Comparison of ENCODE assay signal across 1 cellular context in genomic region chr14:70020350-70021170, GRCh38.
TF ChIP-seq lines count a peak whose summit lies in the region.

No MANE protein-coding gene starts in this region.

TF ChIP-seq in HEK293, 187 proteins besides CTCF, POLR2A, EP300 and RAD21:
- TF ChIP-seq ZNF518A (tag by site-specific recombination; conservative IDR thresholded peaks at IDR 0.05; ENCODE audit: low read depth) (no peak), GLIS2 (tag by site-specific recombination; IDR thresholded peaks at IDR 0.05) (peak; percentile 53), ZNF600 (tag by site-specific recombination; IDR thresholded peaks at IDR 0.05) (0 out of 2 replicates have a peak, but pooled peaks have one; percentile 39), ZNF133 (tag by site-specific recombination; IDR thresholded peaks at IDR 0.05) (no peak), ZIC2 (tag by site-specific recombination; IDR thresholded peaks at IDR 0.05) (peak; percentile 51), ZNF785 (tag by site-specific recombination; IDR thresholded peaks at IDR 0.05) (no peak), ZBTB48 (tag by site-specific recombination; IDR thresholded peaks at IDR 0.05) (0 out of 2 replicates have a peak, but pooled peaks have one; percentile 25), PRDM1 (tag by site-specific recombination; IDR thresholded peaks at IDR 0.05) (peak; percentile 44; the same call in 1 of the 2 replicates), OVOL3 (tag by site-specific recombination; IDR thresholded peaks at IDR 0.05) (no peak), PRDM10 (tag by site-specific recombination; IDR thresholded peaks at IDR 0.05) (peak; percentile 51; the same call in 1 of the 2 replicates), WT1 (tag by site-specific recombination; IDR thresholded peaks at IDR 0.05) (peak; percentile 57; the same call in 1 of the 2 replicates), TRIM28 (IDR thresholded peaks at IDR 0.05; ENCODE audit: borderline replicate concordance, low read length) (peak; percentile 20; the same call in 1 of the 2 replicates), ZNF530 (tag by site-specific recombination; IDR thresholded peaks at IDR 0.05; ENCODE audit: low read depth) (peak; percentile 89), GLIS1 (tag by site-specific recombination; IDR thresholded peaks at IDR 0.05) (peak; percentile 72), ZNF335 (tag by site-specific recombination; conservative IDR thresholded peaks at IDR 0.05) (peak; percentile 85), ZBTB17 (tag by site-specific recombination; IDR thresholded peaks at IDR 0.05) (peak; percentile 53; the same call in 1 of the 2 replicates)
- TF ChIP-seq, protein P1, sequence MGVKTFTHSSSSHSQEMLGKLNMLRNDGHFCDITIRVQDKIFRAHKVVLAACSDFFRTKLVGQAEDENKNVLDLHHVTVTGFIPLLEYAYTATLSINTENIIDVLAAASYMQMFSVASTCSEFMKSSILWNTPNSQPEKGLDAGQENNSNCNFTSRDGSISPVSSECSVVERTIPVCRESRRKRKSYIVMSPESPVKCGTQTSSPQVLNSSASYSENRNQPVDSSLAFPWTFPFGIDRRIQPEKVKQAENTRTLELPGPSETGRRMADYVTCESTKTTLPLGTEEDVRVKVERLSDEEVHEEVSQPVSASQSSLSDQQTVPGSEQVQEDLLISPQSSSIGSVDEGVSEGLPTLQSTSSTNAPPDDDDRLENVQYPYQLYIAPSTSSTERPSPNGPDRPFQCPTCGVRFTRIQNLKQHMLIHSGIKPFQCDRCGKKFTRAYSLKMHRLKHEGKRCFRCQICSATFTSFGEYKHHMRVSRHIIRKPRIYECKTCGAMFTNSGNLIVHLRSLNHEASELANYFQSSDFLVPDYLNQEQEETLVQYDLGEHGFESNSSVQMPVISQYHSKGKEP (tag by site-specific recombination; IDR thresholded peaks at IDR 0.05), result no peak
- TF ChIP-seq, protein P2, sequence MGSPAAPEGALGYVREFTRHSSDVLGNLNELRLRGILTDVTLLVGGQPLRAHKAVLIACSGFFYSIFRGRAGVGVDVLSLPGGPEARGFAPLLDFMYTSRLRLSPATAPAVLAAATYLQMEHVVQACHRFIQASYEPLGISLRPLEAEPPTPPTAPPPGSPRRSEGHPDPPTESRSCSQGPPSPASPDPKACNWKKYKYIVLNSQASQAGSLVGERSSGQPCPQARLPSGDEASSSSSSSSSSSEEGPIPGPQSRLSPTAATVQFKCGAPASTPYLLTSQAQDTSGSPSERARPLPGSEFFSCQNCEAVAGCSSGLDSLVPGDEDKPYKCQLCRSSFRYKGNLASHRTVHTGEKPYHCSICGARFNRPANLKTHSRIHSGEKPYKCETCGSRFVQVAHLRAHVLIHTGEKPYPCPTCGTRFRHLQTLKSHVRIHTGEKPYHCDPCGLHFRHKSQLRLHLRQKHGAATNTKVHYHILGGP (tag by site-specific recombination; IDR thresholded peaks at IDR 0.05), result no peak
- TF ChIP-seq, protein P3, sequence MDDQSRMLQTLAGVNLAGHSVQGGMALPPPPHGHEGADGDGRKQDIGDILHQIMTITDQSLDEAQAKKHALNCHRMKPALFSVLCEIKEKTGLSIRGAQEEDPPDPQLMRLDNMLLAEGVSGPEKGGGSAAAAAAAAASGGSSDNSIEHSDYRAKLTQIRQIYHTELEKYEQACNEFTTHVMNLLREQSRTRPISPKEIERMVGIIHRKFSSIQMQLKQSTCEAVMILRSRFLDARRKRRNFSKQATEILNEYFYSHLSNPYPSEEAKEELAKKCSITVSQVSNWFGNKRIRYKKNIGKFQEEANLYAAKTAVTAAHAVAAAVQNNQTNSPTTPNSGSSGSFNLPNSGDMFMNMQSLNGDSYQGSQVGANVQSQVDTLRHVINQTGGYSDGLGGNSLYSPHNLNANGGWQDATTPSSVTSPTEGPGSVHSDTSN (CRISPR knock-in tag; IDR thresholded peaks at IDR 0.05), result no peak
- TF ChIP-seq, protein P4, sequence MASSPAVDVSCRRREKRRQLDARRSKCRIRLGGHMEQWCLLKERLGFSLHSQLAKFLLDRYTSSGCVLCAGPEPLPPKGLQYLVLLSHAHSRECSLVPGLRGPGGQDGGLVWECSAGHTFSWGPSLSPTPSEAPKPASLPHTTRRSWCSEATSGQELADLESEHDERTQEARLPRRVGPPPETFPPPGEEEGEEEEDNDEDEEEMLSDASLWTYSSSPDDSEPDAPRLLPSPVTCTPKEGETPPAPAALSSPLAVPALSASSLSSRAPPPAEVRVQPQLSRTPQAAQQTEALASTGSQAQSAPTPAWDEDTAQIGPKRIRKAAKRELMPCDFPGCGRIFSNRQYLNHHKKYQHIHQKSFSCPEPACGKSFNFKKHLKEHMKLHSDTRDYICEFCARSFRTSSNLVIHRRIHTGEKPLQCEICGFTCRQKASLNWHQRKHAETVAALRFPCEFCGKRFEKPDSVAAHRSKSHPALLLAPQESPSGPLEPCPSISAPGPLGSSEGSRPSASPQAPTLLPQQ (tag by site-specific recombination; IDR thresholded peaks at IDR 0.05), result peak; percentile 36; the same call in 1 of the 2 replicates
- TF ChIP-seq, protein P5, sequence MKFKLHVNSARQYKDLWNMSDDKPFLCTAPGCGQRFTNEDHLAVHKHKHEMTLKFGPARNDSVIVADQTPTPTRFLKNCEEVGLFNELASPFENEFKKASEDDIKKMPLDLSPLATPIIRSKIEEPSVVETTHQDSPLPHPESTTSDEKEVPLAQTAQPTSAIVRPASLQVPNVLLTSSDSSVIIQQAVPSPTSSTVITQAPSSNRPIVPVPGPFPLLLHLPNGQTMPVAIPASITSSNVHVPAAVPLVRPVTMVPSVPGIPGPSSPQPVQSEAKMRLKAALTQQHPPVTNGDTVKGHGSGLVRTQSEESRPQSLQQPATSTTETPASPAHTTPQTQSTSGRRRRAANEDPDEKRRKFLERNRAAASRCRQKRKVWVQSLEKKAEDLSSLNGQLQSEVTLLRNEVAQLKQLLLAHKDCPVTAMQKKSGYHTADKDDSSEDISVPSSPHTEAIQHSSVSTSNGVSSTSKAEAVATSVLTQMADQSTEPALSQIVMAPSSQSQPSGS (tag by site-specific recombination; IDR thresholded peaks at IDR 0.05; ENCODE audit: low read depth), result peak; percentile 68
